Comparison of ENCODE assay signal across 8 cellular contexts in genomic region chr19:640156-640548, GRCh38. TPM values are rescaled to one million over a fixed set of nuclear protein-coding genes. Genes with fewer than 3 reads are reported as not detected.
DNase-seq lines count a peak whose midpoint lies in the region; ATAC-seq and TF ChIP-seq lines count a peak whose summit lies in the region.

No MANE protein-coding gene starts in this region.

- peak overlapping the region; percentile 52 for H3K4me3 ChIP-seq in GM23338
- H3K4me3 ChIP-seq in iPS-18c (ENCODE audit: insufficient read depth, low read depth, low read length): peak overlapping the region; percentile 38; the same call in 1 of the 2 replicates

- H3K27me3 Mint-ChIP-seq in GM23338 (ENCODE audit: insufficient read depth, low read depth, poor library complexity): peaks cover 32% of the 10 kb centered on the region
- H3K27me3 Mint-ChIP-seq in T-cell: no peaks in the 10 kb centered on the region

- H3K79me2 ChIP-seq in GM23338 (replicated peaks; ENCODE audit: insufficient read depth): no peaks in the 10 kb centered on the region

- peaks cover 7% of the 10 kb centered on the region; the same call in 2 of the 3 replicates for H3K36me3 Mint-ChIP-seq in GM23338 (ENCODE audit: low read depth)
- H3K36me3 Mint-ChIP-seq in T-cell: no peaks in the 10 kb centered on the region

- peaks cover 4% of the 10 kb centered on the region; the same call in 2 of the 3 replicates for H3K4me1 Mint-ChIP-seq in GM23338
- peaks cover 6 to 15% (median 7%) of the 10 kb centered on the region in 3 donors for H3K4me1 Mint-ChIP-seq in T-cell

- no peaks in the 10 kb centered on the region for H3K36me3 ChIP-seq in GM23338 (ENCODE audit: insufficient read depth)

- H3K27ac Mint-ChIP-seq in GM23338: no peak overlapping the region
- H3K27ac Mint-ChIP-seq in T-cell: no peak overlapping the region

- POLR2A ChIA-PET in T-cell (lab: Charles Lee): no interaction called here

- H3K27me3 ChIP-seq in GM23338 (ENCODE audit: insufficient read depth): peaks cover 9% of the 10 kb centered on the region; the same call in 1 of the 2 replicates

- ATAC-seq in GM23338 (peak; percentile 2; the same call in 1 of the 3 replicates), T-cell (replicated peaks in 1 of 4) (no peak), GM21447 (IDR thresholded peaks at IDR 0.05; ENCODE audit: unreplicated experiment) (no peak)

- TF ChIP-seq CTCF in GM23338 (conservative IDR thresholded peaks at IDR 0.05; ENCODE audit: low read depth in 2 of 2): no peak

- H3K27ac ChIP-seq in GM23338 (ENCODE audit: low read depth) (no peak overlapping the region), substantia nigra (ENCODE audit: low read depth, low read length, poor library complexity, severe bottlenecking) (peak overlapping the region; percentile 58)

- H3K9me2 ChIP-seq in GM23338 (ENCODE audit: insufficient read depth): no peaks in the 10 kb centered on the region

- peak overlapping the region; percentile 69 for H3K4me2 ChIP-seq in GM23338

- H4K20me1 ChIP-seq in GM23338 (replicated peaks; ENCODE audit: insufficient read depth): no peaks in the 10 kb centered on the region; the same call in 1 of the 2 replicates

- H3K9me3 Mint-ChIP-seq in GM23338 (no peaks in the 10 kb centered on the region; the same call in 2 of the 3 replicates), T-cell (no peaks in the 10 kb centered on the region)

- H3K9me3 ChIP-seq in iPS-18c (ENCODE audit: control insufficient read depth, insufficient read depth, low read length): no peaks in the 10 kb centered on the region

- DNase-seq in GM23338 (ENCODE audit: low spot score) (no peak), T-cell (no peak), substantia nigra (lab: John Stamatoyannopoulos, UW) (no peak), SW480 (ENCODE audit: low spot score) (no peak), NCI-H446 (lab: John Stamatoyannopoulos, UW) (no peak), KG1 (lab: John Stamatoyannopoulos, UW) (no peak)

- CTCF ChIA-PET in T-cell (lab: Charles Lee): no interaction called here

- peak overlapping the region; percentile 50; the same call in 2 of the 3 replicates for H3K4me3 Mint-ChIP-seq in GM23338
- peak overlapping the region in 2 of 3 donors; percentile 43 to 80 for H3K4me3 Mint-ChIP-seq in T-cell

- no peaks in the 10 kb centered on the region for H3K4me1 ChIP-seq in GM23338 (ENCODE audit: insufficient read depth)

- no peaks in the 10 kb centered on the region for H3F3A ChIP-seq in GM23338 (replicated peaks; ENCODE audit: low read depth)

- H2AFZ ChIP-seq in GM23338: peak overlapping the region; percentile 74; the same call in 1 of the 2 replicates

TF ChIP-seq in GM23338, 12 proteins besides CTCF, POLR2A, EP300 and RAD21 (continues in another document):
- TF ChIP-seq ZNF331 (CRISPR knock-in tag; IDR thresholded peaks at IDR 0.05; ENCODE audit: low read depth) (no peak), JUNB (IDR thresholded peaks at IDR 0.05; ENCODE audit: unreplicated experiment) (no peak), ZNF462 (CRISPR knock-in tag; IDR thresholded peaks at IDR 0.05) (no peak)
- TF ChIP-seq, protein P1, sequence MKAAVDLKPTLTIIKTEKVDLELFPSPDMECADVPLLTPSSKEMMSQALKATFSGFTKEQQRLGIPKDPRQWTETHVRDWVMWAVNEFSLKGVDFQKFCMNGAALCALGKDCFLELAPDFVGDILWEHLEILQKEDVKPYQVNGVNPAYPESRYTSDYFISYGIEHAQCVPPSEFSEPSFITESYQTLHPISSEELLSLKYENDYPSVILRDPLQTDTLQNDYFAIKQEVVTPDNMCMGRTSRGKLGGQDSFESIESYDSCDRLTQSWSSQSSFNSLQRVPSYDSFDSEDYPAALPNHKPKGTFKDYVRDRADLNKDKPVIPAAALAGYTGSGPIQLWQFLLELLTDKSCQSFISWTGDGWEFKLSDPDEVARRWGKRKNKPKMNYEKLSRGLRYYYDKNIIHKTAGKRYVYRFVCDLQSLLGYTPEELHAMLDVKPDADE (IDR thresholded peaks at IDR 0.05): no peak

RNA-seq across cellular contexts. Expression of gene FGF22, which starts 0.5 kb away (rescaled TPM):
- 0.31 and 2.8 TPM in 2 replicates for total RNA-seq in GM23338 (2014; rRNA removed; shearing (Covaris generic))
- 1.0 and 1.1 TPM in 2 replicates for polyA plus RNA-seq in GM23338 (2016; fragmentation: Nextera tagmentation; extraction: Ambion mirVana)
- total RNA-seq in T-cell: 1 to 10 TPM in 3 of 5 donors, under 1 TPM in 2; 0.35 to 3.9 (median 2.8) TPM

RNA-seq across cellular contexts. Expression of gene POLRMT, which starts 6.8 kb away (rescaled TPM):
- total RNA-seq in GM23338 (2014; rRNA removed; shearing (Covaris generic)): 120 and 148 TPM in 2 replicates
- 98.0 and 125 TPM in 2 replicates for polyA plus RNA-seq in GM23338 (2016; fragmentation: Nextera tagmentation; extraction: Ambion mirVana)
- total RNA-seq in T-cell: 100 to 1,000 TPM in 3 of 5 donors, 10 to 100 TPM in 2; 61.3 to 118 (median 103) TPM

RNA-seq across cellular contexts. Expression of gene RNF126, which starts 22.9 kb away (rescaled TPM):
- total RNA-seq in GM23338 (2014; rRNA removed; shearing (Covaris generic)): 80.5 and 112 TPM in 2 replicates
- polyA plus RNA-seq in GM23338 (2016; fragmentation: Nextera tagmentation; extraction: Ambion mirVana): 91.7 and 95.7 TPM in 2 replicates
- 100 to 1,000 TPM in 4 of 5 donors, 10 to 100 TPM in 1; 98.8 to 139 (median 118) TPM for total RNA-seq in T-cell

RNA-seq across cellular contexts. Expression of gene FSTL3, which starts 36.0 kb away (rescaled TPM):
- total RNA-seq in GM23338 (2014; rRNA removed; shearing (Covaris generic)): 10.1 and 12.5 TPM in 2 replicates
- polyA plus RNA-seq in GM23338 (2016; fragmentation: Nextera tagmentation; extraction: Ambion mirVana): 2.9 and 3.1 TPM in 2 replicates
- total RNA-seq in T-cell: 1 to 10 TPM; 2.0 to 5.3 (median 4.1) TPM

RNA-seq across cellular contexts. Expression of gene HCN2, which starts 50.5 kb away (rescaled TPM):
- 2.9 and 3.7 TPM in 2 replicates for total RNA-seq in GM23338 (2014; rRNA removed; shearing (Covaris generic))
- polyA plus RNA-seq in GM23338 (2016; fragmentation: Nextera tagmentation; extraction: Ambion mirVana): 0.06 and 0.14 TPM in 2 replicates
- 1 to 10 TPM in 4 of 5 donors, under 1 TPM in 1; 0.93 to 4.4 (median 3.6) TPM for total RNA-seq in T-cell
